1 cellular context compared by ENCODE assay signal in the genomic region with DNA sequence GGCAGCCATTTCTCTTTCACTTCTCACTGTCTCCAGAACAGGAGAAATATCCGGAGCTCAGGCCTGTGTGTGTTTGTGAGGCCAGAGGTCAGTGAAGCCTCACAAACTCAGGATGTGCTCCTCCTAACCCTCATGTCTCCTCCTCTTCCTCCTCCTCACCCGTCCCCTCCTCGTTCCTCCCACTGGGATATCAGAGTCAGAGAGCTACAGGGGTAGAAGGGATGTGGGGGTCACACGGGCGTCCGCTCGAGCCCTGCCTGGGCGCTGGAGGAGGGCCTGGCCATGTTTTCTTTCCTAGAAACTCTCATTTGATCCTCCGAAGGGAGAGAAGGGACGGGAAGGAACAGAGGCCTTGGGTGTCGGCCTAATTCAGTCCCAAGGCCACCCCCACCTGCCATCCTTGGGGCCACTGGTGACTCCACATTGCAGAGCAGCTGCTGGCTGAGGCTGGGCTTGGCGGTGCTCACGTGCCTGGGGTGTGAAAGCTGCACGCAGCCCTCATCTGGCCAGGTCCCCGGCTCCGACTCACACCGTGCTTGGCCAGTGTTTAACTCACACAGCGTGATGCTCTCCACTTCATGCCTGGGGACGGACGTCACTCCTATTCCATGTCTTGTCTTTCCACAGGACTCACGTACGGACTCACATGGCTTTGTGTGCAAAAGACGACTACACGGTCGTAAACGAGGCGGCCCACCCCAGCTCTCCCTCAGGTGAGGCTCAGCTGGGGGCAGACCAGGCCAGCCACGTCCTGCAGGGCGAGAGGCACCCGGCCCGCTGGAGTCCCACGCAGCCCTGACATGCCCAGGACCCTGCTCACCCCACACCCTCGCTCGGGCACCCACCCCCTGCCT.
A peak's percentile ranks its signal among the peaks of the same experiment; 100 is the strongest.
TF ChIP-seq lines count a peak whose summit lies in the region.

No MANE protein-coding gene starts in this region.

TF ChIP-seq in HepG2, 621 proteins besides CTCF, POLR2A, EP300 and RAD21 (continued from another document and continues in another):
- TF ChIP-seq MAFF (IDR thresholded peaks at IDR 0.05; ENCODE audit: low read depth, low read length) (no peak), THAP7 (CRISPR knock-in tag; IDR thresholded peaks at IDR 0.05) (no peak), ZNF343 (CRISPR knock-in tag; IDR thresholded peaks at IDR 0.05) (no peak), ZNF570 (CRISPR knock-in tag; IDR thresholded peaks at IDR 0.05; ENCODE audit: borderline replicate concordance) (no peak), SRY (CRISPR knock-in tag; IDR thresholded peaks at IDR 0.05) (no peak), CEBPB (IDR thresholded peaks at IDR 0.05; ENCODE audit: borderline replicate concordance, low read depth, low read length) (no peak), RERE (CRISPR knock-in tag; IDR thresholded peaks at IDR 0.05; ENCODE audit: low read depth) (no peak), KLF15 (CRISPR knock-in tag; IDR thresholded peaks at IDR 0.05; ENCODE audit: borderline replicate concordance) (peak; percentile 74; the same call in 1 of the 2 replicates), ZMAT3 (CRISPR knock-in tag; conservative IDR thresholded peaks at IDR 0.05) (no peak), ZNF772 (CRISPR knock-in tag; IDR thresholded peaks at IDR 0.05) (peak; percentile 57; the same call in 1 of the 2 replicates), KMT2B (CRISPR knock-in tag; IDR thresholded peaks at IDR 0.05) (no peak), FOXK1 (CRISPR knock-in tag; IDR thresholded peaks at IDR 0.05; ENCODE audit: borderline replicate concordance, low read depth) (no peak), ZNF510 (CRISPR knock-in tag; IDR thresholded peaks at IDR 0.05; ENCODE audit: low read depth) (no peak), REL (CRISPR knock-in tag; conservative IDR thresholded peaks at IDR 0.05) (no peak), AGO1 (IDR thresholded peaks at IDR 0.05; ENCODE audit: low read depth, low read length, poor library complexity, severe bottlenecking) (no peak), ZFP62 (CRISPR knock-in tag; IDR thresholded peaks at IDR 0.05) (no peak), TBX3 (IDR thresholded peaks at IDR 0.05; ENCODE audit: borderline replicate concordance) (no peak), KDM3A (CRISPR knock-in tag; IDR thresholded peaks at IDR 0.05; ENCODE audit: low read depth) (no peak), FIP1L1 (IDR thresholded peaks at IDR 0.05; ENCODE audit: borderline replicate concordance, insufficient read depth, low read depth, low read length) (no peak), ZNF724P (CRISPR knock-in tag; IDR thresholded peaks at IDR 0.05; ENCODE audit: borderline replicate concordance) (peak; percentile 85; the same call in 1 of the 2 replicates), WIZ (CRISPR knock-in tag; IDR thresholded peaks at IDR 0.05) (no peak), GLMP (CRISPR knock-in tag; IDR thresholded peaks at IDR 0.05; ENCODE audit: borderline replicate concordance) (no peak), ZNF878 (CRISPR knock-in tag; IDR thresholded peaks at IDR 0.05) (peak; percentile 63; the same call in 1 of the 2 replicates), ZNF318 (CRISPR knock-in tag; IDR thresholded peaks at IDR 0.05) (no peak)
- TF ChIP-seq, protein P1, sequence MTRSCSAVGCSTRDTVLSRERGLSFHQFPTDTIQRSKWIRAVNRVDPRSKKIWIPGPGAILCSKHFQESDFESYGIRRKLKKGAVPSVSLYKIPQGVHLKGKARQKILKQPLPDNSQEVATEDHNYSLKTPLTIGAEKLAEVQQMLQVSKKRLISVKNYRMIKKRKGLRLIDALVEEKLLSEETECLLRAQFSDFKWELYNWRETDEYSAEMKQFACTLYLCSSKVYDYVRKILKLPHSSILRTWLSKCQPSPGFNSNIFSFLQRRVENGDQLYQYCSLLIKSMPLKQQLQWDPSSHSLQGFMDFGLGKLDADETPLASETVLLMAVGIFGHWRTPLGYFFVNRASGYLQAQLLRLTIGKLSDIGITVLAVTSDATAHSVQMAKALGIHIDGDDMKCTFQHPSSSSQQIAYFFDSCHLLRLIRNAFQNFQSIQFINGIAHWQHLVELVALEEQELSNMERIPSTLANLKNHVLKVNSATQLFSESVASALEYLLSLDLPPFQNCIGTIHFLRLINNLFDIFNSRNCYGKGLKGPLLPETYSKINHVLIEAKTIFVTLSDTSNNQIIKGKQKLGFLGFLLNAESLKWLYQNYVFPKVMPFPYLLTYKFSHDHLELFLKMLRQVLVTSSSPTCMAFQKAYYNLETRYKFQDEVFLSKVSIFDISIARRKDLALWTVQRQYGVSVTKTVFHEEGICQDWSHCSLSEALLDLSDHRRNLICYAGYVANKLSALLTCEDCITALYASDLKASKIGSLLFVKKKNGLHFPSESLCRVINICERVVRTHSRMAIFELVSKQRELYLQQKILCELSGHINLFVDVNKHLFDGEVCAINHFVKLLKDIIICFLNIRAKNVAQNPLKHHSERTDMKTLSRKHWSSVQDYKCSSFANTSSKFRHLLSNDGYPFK (CRISPR knock-in tag; IDR thresholded peaks at IDR 0.05; ENCODE audit: borderline replicate concordance): no peak; the same call in 1 of the 2 replicates
- TF ChIP-seq, protein P2, sequence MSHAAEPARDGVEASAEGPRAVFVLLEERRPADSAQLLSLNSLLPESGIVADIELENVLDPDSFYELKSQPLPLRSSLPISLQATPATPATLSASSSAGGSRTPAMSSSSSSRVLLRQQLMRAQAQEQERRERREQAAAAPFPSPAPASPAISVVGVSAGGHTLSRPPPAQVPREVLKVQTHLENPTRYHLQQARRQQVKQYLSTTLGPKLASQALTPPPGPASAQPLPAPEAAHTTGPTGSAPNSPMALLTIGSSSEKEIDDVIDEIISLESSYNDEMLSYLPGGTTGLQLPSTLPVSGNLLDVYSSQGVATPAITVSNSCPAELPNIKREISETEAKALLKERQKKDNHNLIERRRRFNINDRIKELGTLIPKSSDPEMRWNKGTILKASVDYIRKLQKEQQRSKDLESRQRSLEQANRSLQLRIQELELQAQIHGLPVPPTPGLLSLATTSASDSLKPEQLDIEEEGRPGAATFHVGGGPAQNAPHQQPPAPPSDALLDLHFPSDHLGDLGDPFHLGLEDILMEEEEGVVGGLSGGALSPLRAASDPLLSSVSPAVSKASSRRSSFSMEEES (CRISPR knock-in tag; IDR thresholded peaks at IDR 0.05): peak; percentile 62; the same call in 1 of the 2 replicates
- TF ChIP-seq, protein P3, sequence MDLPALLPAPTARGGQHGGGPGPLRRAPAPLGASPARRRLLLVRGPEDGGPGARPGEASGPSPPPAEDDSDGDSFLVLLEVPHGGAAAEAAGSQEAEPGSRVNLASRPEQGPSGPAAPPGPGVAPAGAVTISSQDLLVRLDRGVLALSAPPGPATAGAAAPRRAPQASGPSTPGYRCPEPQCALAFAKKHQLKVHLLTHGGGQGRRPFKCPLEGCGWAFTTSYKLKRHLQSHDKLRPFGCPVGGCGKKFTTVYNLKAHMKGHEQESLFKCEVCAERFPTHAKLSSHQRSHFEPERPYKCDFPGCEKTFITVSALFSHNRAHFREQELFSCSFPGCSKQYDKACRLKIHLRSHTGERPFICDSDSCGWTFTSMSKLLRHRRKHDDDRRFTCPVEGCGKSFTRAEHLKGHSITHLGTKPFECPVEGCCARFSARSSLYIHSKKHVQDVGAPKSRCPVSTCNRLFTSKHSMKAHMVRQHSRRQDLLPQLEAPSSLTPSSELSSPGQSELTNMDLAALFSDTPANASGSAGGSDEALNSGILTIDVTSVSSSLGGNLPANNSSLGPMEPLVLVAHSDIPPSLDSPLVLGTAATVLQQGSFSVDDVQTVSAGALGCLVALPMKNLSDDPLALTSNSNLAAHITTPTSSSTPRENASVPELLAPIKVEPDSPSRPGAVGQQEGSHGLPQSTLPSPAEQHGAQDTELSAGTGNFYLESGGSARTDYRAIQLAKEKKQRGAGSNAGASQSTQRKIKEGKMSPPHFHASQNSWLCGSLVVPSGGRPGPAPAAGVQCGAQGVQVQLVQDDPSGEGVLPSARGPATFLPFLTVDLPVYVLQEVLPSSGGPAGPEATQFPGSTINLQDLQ (CRISPR knock-in tag; IDR thresholded peaks at IDR 0.05): no peak
